ENCODE assay signal across 1 cellular context in genomic region chr1:243253927-243254232, GRCh38.
TF ChIP-seq lines count a peak whose summit lies in the region.

No MANE protein-coding gene starts in this region.

TF ChIP-seq in WTC11, 78 proteins besides CTCF, POLR2A, EP300 and RAD21 (continued from another document):
- no peak for TF ChIP-seq E2F5 (CRISPR knock-in tag; IDR thresholded peaks at IDR 0.05)
- TF ChIP-seq HMGA2 (CRISPR knock-in tag; IDR thresholded peaks at IDR 0.05) = no peak
- no peak for TF ChIP-seq FOXP4 (CRISPR knock-in tag; IDR thresholded peaks at IDR 0.05)
- TF ChIP-seq SP1 (CRISPR knock-in tag; conservative IDR thresholded peaks at IDR 0.05) = no peak
- TF ChIP-seq NR1H2 (CRISPR knock-in tag; IDR thresholded peaks at IDR 0.05) = no peak
- TF ChIP-seq AR (CRISPR knock-in tag; IDR thresholded peaks at IDR 0.05) = no peak
- TF ChIP-seq ZNF317 (CRISPR knock-in tag; IDR thresholded peaks at IDR 0.05; ENCODE audit: borderline replicate concordance, low read depth) = no peak
- no peak for TF ChIP-seq CDX4 (CRISPR knock-in tag; IDR thresholded peaks at IDR 0.05; ENCODE audit: borderline replicate concordance)
- TF ChIP-seq ZNF121 (CRISPR knock-in tag; IDR thresholded peaks at IDR 0.05) = no peak
TF ChIP-seq in WTC11: peak in this region for 0.
